Comparison of ENCODE assay signal across 8 cellular contexts in the genomic region with DNA sequence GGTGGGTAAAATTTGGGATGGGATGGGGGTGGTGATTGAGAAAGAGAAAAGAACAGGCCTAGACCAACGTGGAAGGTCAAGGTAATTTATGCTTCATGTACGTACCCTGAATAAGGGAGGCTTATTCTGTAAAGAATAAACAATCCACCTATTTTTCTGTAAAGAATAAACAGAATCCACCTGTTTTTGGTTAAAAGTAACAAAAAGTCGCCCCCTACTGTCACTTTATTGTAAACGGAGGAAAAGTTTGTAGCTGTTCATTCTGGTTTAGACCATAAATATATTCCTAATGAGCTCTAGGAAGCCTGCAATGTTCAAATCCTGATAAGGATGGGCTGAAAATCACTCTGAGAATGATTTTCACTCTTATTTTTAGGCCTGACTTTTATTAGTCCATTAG. TPM values are rescaled to one million over a fixed set of nuclear protein-coding genes. Genes with fewer than 3 reads are reported as not detected.
DNase-seq lines count a peak whose midpoint lies in the region; ATAC-seq and TF ChIP-seq lines count a peak whose summit lies in the region.

No MANE protein-coding gene starts in this region.

- H3K36me3 ChIP-seq in Loucy (ENCODE audit: insufficient read depth, low read length), result peaks cover 26% of the 10 kb centered on the region; the same call in 1 of the 2 replicates
- H3K36me3 ChIP-seq in colonic mucosa, result no peaks in the 10 kb centered on the region
- peaks cover 3% of the 10 kb centered on the region for H3K36me3 ChIP-seq in mesendoderm (ENCODE audit: control insufficient read depth, insufficient read depth, low read length)

- H3K4me3 ChIP-seq in Loucy (ENCODE audit: low read length, poor library complexity, severe bottlenecking) (no peak overlapping the region), colonic mucosa (no peak overlapping the region), mesendoderm (ENCODE audit: low read length) (no peak overlapping the region)

- H2BK15ac ChIP-seq in mesendoderm (replicated peaks; ENCODE audit: low read depth), result no peak overlapping the region

- H3K9me2 ChIP-seq in Loucy (replicated peaks; ENCODE audit: low read depth, low read length), result no peaks in the 10 kb centered on the region

- no peaks in the 10 kb centered on the region for H3K9me3 Mint-ChIP-seq in neural crest cell
- no peaks in the 10 kb centered on the region for H3K9me3 Mint-ChIP-seq in activated naive CD4-positive, alpha-beta T cell treated with anti-CD3 and anti-CD28 coated beads, Interleukin-2, amount 50 U/mL, for 72 hours

- H3K18ac ChIP-seq in mesendoderm (ENCODE audit: low read length), result no peak overlapping the region

- no peaks in the 10 kb centered on the region for H3K79me2 ChIP-seq in Loucy (ENCODE audit: insufficient read depth, low read length)
- H3K79me2 ChIP-seq in mesendoderm (ENCODE audit: control insufficient read depth, insufficient read depth, low read length), result no peaks in the 10 kb centered on the region

- no peaks in the 10 kb centered on the region for H3F3A ChIP-seq in Loucy (ENCODE audit: low read depth)

- H4K5ac ChIP-seq in mesendoderm (ENCODE audit: low read length), result no peak overlapping the region

- H3K4me2 ChIP-seq in Loucy (ENCODE audit: low read depth, low read length, poor library complexity, severe bottlenecking), result no peak overlapping the region
- no peak overlapping the region for H3K4me2 ChIP-seq in mesendoderm (ENCODE audit: low read length)

- H2AK5ac ChIP-seq in mesendoderm (ENCODE audit: low read length), result no peak overlapping the region

- H4K8ac ChIP-seq in mesendoderm (ENCODE audit: low read depth, low read length), result no peak overlapping the region

- H2AFZ ChIP-seq in Loucy (ENCODE audit: low read length), result no peak overlapping the region

- H3K9me3 ChIP-seq in Loucy (ENCODE audit: insufficient read depth, low read depth, low read length) (no peaks in the 10 kb centered on the region), colonic mucosa (no peaks in the 10 kb centered on the region)

- H3K27ac Mint-ChIP-seq in neural crest cell (ENCODE audit: unreplicated experiment), result no peak overlapping the region
- H3K27ac Mint-ChIP-seq in activated naive CD4-positive, alpha-beta T cell treated with anti-CD3 and anti-CD28 coated beads, Interleukin-2, amount 50 U/mL, for 72 hours, result no peak overlapping the region

- no peak overlapping the region for H2BK120ac ChIP-seq in mesendoderm (ENCODE audit: low read depth, low read length)

- H3K4me1 Mint-ChIP-seq in neural crest cell, result no peaks in the 10 kb centered on the region

- H3K4ac ChIP-seq in mesendoderm (ENCODE audit: low read depth, low read length), result no peak overlapping the region

- WGBS in mesendoderm (ENCODE audit: extremely low coverage, insufficient coverage, low lambda C conversion rate), result no CpG with 5 or more reads among the region's 4 CpGs

- H3K4me1 ChIP-seq in Loucy (ENCODE audit: insufficient read depth, low read length, poor library complexity, severe bottlenecking) (no peaks in the 10 kb centered on the region), colonic mucosa (no peaks in the 10 kb centered on the region), mesendoderm (ENCODE audit: control insufficient read depth, low read depth, low read length) (no peaks in the 10 kb centered on the region)

- H3K27ac ChIP-seq in colonic mucosa (no peak overlapping the region), mesendoderm (ENCODE audit: low read depth, low read length) (no peak overlapping the region)

- H3K56ac ChIP-seq in mesendoderm (ENCODE audit: low read length), result no peak overlapping the region

- H2BK5ac ChIP-seq in mesendoderm (ENCODE audit: low read length), result no peak overlapping the region

- H3K27me3 ChIP-seq in Loucy (ENCODE audit: insufficient read depth, low read length, poor library complexity, severe bottlenecking) (no peaks in the 10 kb centered on the region), colonic mucosa (no peaks in the 10 kb centered on the region), mesendoderm (ENCODE audit: insufficient read depth, low read length, poor library complexity) (no peaks in the 10 kb centered on the region)

- DNase-seq in ELR (ENCODE audit: low read depth), result peak; percentile 59
- DNase-seq in colonic mucosa, result no peak
- DNase-seq in neural crest cell (ENCODE audit: low read depth, low spot score), result no peak
- no peak for DNase-seq in mesendoderm
- DNase-seq in stimulated activated naive CD4-positive, alpha-beta T cell treated with Interleukin-2 at 50 U/mL for 16 hours (lab: John Stamatoyannopoulos, UW), result no peak
- DNase-seq in activated naive CD4-positive, alpha-beta T cell treated with anti-CD3 and anti-CD28 coated beads, Interleukin-2, amount 50 U/mL, for 72 hours (ENCODE audit: low spot score in 2 of 2), result no peak

- no peaks in the 10 kb centered on the region for H3K79me1 ChIP-seq in mesendoderm (ENCODE audit: low read length)

- no peak overlapping the region for H3K23ac ChIP-seq in mesendoderm (ENCODE audit: low read length)

- no peak overlapping the region for H3K4me3 Mint-ChIP-seq in neural crest cell

- intact Hi-C loops in colonic mucosa (cut with DNase I), result no loop called here

- no peaks in the 10 kb centered on the region for H3K27me3 Mint-ChIP-seq in neural crest cell (ENCODE audit: low read depth)

- no peak overlapping the region for H3K9ac ChIP-seq in Loucy (ENCODE audit: low read depth, low read length, poor library complexity, severe bottlenecking)
- H3K9ac ChIP-seq in colonic mucosa (ENCODE audit: low read depth in 2 of 2, low read length in 2 of 2), result no peak overlapping the region
- no peak overlapping the region for H3K9ac ChIP-seq in mesendoderm (ENCODE audit: low read length)

- peak; percentile 74 for TF ChIP-seq CTCF in Loucy (conservative IDR thresholded peaks at IDR 0.05; ENCODE audit: low read length)
- peak; percentile 25 for TF ChIP-seq CTCF in colonic mucosa (IDR thresholded peaks at IDR 0.05)
- peak; percentile 64 for TF ChIP-seq CTCF in neural crest cell (conservative IDR thresholded peaks at IDR 0.05)

- no peak for ATAC-seq in HG03342 (IDR thresholded peaks at IDR 0.05; ENCODE audit: unreplicated experiment)
- no peak for ATAC-seq in activated naive CD4-positive, alpha-beta T cell treated with anti-CD3 and anti-CD28 coated beads, Interleukin-2, amount 50 U/mL, for 72 hours

- no peaks in the 10 kb centered on the region for H4K20me1 ChIP-seq in Loucy (ENCODE audit: insufficient read depth, low read length, poor library complexity, severe bottlenecking)

- H3K36me3 Mint-ChIP-seq in neural crest cell (ENCODE audit: low read depth), result peaks cover 5% of the 10 kb centered on the region
- H3K36me3 Mint-ChIP-seq in activated naive CD4-positive, alpha-beta T cell treated with anti-CD3 and anti-CD28 coated beads, Interleukin-2, amount 50 U/mL, for 72 hours, result peaks cover 0 to 2% of the 10 kb centered on the region in 2 donors

RNA-seq across cellular contexts. Expression of gene SQOR, which starts 23.5 kb away (rescaled TPM):
- total RNA-seq in colonic mucosa, result 100 to 1,000 TPM; 308 to 500 TPM
- 0.43 TPM in 1 of 2 replicates, not detected in the other for total RNA-seq in neural crest cell
- polyA plus RNA-seq in mesendoderm (2013, experiment 1 of 2), result 0.25 TPM
- 0.25 TPM for polyA plus RNA-seq in mesendoderm (2013, experiment 2 of 2)
- total RNA-seq in activated naive CD4-positive, alpha-beta T cell treated with anti-CD3 and anti-CD28 coated beads, Interleukin-2, amount 50 U/mL, for 72 hours, result 100 to 1,000 TPM in 1 of 2 donors, 10 to 100 TPM in 1; 98.6 to 114 TPM

RNA-seq across cellular contexts. Expression of gene BLOC1S6, which starts 24.1 kb away (rescaled TPM):
- total RNA-seq in colonic mucosa (10 to 100 TPM; 28.3 to 31.9 TPM), neural crest cell (54.4 and 60.0 TPM in 2 replicates)
- polyA plus RNA-seq in mesendoderm (2013, experiment 1 of 2), result 31.5 TPM
- polyA plus RNA-seq in mesendoderm (2013, experiment 2 of 2), result 31.6 TPM
- total RNA-seq in activated naive CD4-positive, alpha-beta T cell treated with anti-CD3 and anti-CD28 coated beads, Interleukin-2, amount 50 U/mL, for 72 hours, result 10 to 100 TPM; 45.6 to 54.6 TPM

Comparison
In these comparisons a context has a peak if more than half of its experiments do, and no peak if none do; other contexts are left out.
1. RNA of gene SQOR, which starts 23.5 kb away (total RNA-seq): 308 to 500 TPM in colonic mucosa and 98.6 to 114 TPM in activated naive CD4-positive, alpha-beta T cell treated with anti-CD3 and anti-CD28 coated beads, Interleukin-2, amount 50 U/mL, for 72 hours; 0.43 TPM in neural crest cell; every median in the first group is over 10 times any median in the second.
2. Peak in every context shown above with its lines, with median percentiles within 50 percentile points of each other: CTCF ChIP-seq.